In the genomic region with DNA sequence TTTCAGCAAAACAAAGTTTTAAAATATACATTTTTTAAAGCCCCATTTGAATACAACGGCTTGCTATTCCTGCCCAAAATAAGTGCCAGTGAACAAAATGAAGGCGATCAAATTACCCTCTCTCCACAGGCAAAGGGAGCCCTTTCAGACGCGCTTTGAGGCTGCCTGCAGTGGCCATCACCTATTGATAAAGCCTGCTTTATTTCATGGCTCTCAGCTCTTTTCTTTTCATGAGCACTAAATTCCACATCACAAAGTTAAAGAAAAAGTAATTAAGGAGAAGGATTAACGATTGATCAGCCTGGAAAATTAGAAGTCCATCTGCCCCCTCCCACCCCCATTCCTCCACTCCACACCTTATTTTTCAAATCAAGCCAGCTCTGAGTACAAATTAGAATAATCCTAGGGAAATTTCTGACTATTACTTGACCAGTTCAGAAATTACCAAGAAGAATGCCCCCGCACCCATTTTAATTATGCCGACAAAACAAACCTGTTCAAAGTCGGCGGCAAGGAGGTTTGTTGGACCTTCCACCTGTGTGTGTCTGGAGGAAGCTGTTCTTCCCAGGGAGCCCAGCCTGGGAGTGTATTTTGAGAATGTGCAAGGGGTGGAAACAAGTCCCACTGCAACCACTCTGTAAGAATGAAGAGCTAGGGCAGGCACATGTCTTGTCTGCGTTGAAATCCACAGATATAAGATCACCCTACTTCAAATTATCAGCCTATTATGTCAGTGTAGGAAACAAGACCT, we compare ENCODE assay signal across 14 cellular contexts.
"Had no signal": no experiment of that assay in that cellular context is flagged by ENCODE, and none has a peak within 500 bp of the region (broad histone marks: within the 10 kb centered on the region; RNA-seq: fewer than 3 reads in every experiment).

No MANE protein-coding gene starts in this region.

- H3K36me3 Mint-ChIP-seq: activated naive CD4-positive, alpha-beta T cell treated with anti-CD3 and anti-CD28 coated beads, Interleukin-2, amount 10 ng/mL, durations not matched to agents 7 days and 5 days; naive thymus-derived CD4-positive, alpha-beta T cell; stimulated activated naive B cell treated with anti-CD40 and anti-IgM and Interleukin-4, amounts not matched to agents 10 μg/mL and 1 μg/mL and 100 μg/mL, for 72 hours had no signal

- H3K9me3 ChIP-seq: ascending aorta, mucosa of descending colon, tibial artery had no signal

- H3K9me3 Mint-ChIP-seq: activated naive CD4-positive, alpha-beta T cell treated with anti-CD3 and anti-CD28 coated beads, Interleukin-2, amount 10 ng/mL, durations not matched to agents 7 days and 5 days; activated T-helper 2 cell treated with anti-CD3 and anti-CD28 coated beads, Interferon-gamma antibody, Interleukin-2, Interleukin-4, amounts not matched to agents 10 μg/mL and 5 μg/mL and 100 μg/mL, durations not matched to agents 14 hours and 24 hours and 36 hours; naive thymus-derived CD4-positive, alpha-beta T cell; stimulated activated naive B cell treated with anti-CD40 and anti-IgM and Interleukin-4, amounts not matched to agents 10 μg/mL and 1 μg/mL and 100 μg/mL, for 72 hours; T-helper 2 cell treated with Interferon-gamma antibody and Interleukin-4, amounts not matched to agents 5 μg/mL and 100 μg/mL, for 36 hours had no signal

- DNase-seq: activated CD4-positive, alpha-beta T cell treated with anti-CD3 and anti-CD28 coated beads, Interleukin-2, amount 50 U/mL, for 1 hour; activated naive CD4-positive, alpha-beta T cell treated with anti-CD3 and anti-CD28 coated beads, Interleukin-2, amount 10 ng/mL, durations not matched to agents 7 days and 5 days; dermis blood vessel endothelial cell; mucosa of descending colon; naive thymus-derived CD4-positive, alpha-beta T cell; stimulated activated CD4-positive, alpha-beta T cell treated with anti-CD3 and anti-CD28 coated beads, Interleukin-15, amount 100 ng/mL, for 24 hours; stimulated activated CD4-positive, alpha-beta T cell treated with anti-CD3 and anti-CD28 coated beads, Interleukin-4, amount 100 ng/mL, for 1 hour; stimulated activated naive B cell treated with anti-CD40 and anti-IgM and Interleukin-4, amounts not matched to agents 10 μg/mL and 1 μg/mL and 100 μg/mL, for 72 hours; tibial artery had no signal

- H3K27ac Mint-ChIP-seq: activated naive CD4-positive, alpha-beta T cell treated with anti-CD3 and anti-CD28 coated beads, Interleukin-2, amount 10 ng/mL, durations not matched to agents 7 days and 5 days; activated T-helper 2 cell treated with anti-CD3 and anti-CD28 coated beads, Interferon-gamma antibody, Interleukin-2, Interleukin-4, amounts not matched to agents 10 μg/mL and 5 μg/mL and 100 μg/mL, durations not matched to agents 14 hours and 24 hours and 36 hours; naive thymus-derived CD4-positive, alpha-beta T cell; stimulated activated naive B cell treated with anti-CD40 and anti-IgM and Interleukin-4, amounts not matched to agents 10 μg/mL and 1 μg/mL and 100 μg/mL, for 72 hours; T-helper 2 cell treated with Interferon-gamma antibody and Interleukin-4, amounts not matched to agents 5 μg/mL and 100 μg/mL, for 36 hours had no signal

- H3K4me1 Mint-ChIP-seq: activated naive CD4-positive, alpha-beta T cell treated with anti-CD3 and anti-CD28 coated beads, Interleukin-2, amount 10 ng/mL, durations not matched to agents 7 days and 5 days; naive thymus-derived CD4-positive, alpha-beta T cell; stimulated activated naive B cell treated with anti-CD40 and anti-IgM and Interleukin-4, amounts not matched to agents 10 μg/mL and 1 μg/mL and 100 μg/mL, for 72 hours had no signal

- H3K4me3 ChIP-seq: ascending aorta, mucosa of descending colon, tibial artery had no signal

- ATAC-seq: esophagus mucosa; left lobe of liver; mucosa of descending colon; naive thymus-derived CD4-positive, alpha-beta T cell; stimulated activated naive B cell treated with anti-CD40 and anti-IgM and Interleukin-4, amounts not matched to agents 10 μg/mL and 1 μg/mL and 100 μg/mL, for 72 hours had no signal

- H3K4me3 Mint-ChIP-seq: activated naive CD4-positive, alpha-beta T cell treated with anti-CD3 and anti-CD28 coated beads, Interleukin-2, amount 10 ng/mL, durations not matched to agents 7 days and 5 days; naive thymus-derived CD4-positive, alpha-beta T cell; stimulated activated naive B cell treated with anti-CD40 and anti-IgM and Interleukin-4, amounts not matched to agents 10 μg/mL and 1 μg/mL and 100 μg/mL, for 72 hours; T-helper 2 cell treated with Interferon-gamma antibody and Interleukin-4, amounts not matched to agents 5 μg/mL and 100 μg/mL, for 36 hours had no signal

- H3K27me3 ChIP-seq: ascending aorta, tibial artery had no signal

- H3K27ac ChIP-seq: ascending aorta, tibial artery had no signal

- H3K27me3 Mint-ChIP-seq: activated naive CD4-positive, alpha-beta T cell treated with anti-CD3 and anti-CD28 coated beads, Interleukin-2, amount 10 ng/mL, durations not matched to agents 7 days and 5 days had no signal

- H3K4me1 ChIP-seq: ascending aorta, tibial artery had no signal

- H3K36me3 ChIP-seq: ascending aorta, tibial artery had no signal
